Comparison of ENCODE assay signal across 36 cellular contexts in the genomic region with DNA sequence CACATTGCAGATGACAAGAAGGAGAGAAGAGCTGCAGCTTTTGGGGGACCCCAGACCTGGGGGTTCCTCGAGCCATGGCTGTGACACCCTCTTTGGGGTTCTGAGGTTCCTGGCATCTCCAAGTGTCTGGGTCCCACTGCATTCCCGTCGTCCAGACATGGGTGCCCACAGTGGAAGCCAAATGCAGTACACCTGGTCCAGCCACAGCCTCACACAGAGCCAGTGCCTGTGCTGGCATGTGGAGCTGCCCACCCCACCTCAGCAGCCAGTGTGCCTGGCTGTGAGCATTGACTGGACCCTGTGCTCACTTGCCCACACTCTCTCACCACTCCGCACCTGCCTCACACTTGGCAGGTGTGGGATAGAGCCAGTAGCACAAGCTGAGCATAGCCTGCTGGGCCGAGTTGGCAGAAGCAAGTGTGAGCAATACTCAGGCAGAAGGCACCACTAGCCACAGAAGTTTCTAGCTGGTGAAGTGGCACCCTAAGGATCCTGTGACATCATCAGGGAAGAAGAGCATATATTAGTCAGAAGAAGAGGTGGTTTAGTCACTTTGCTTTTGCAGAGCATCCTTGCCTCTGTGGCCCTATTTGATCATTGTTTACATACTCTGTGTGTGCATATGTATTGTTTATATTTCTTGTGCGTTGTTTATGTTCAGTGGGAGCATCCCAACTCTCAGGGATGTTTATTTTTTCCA.
DNase-seq lines count a peak whose midpoint lies in the region; ATAC-seq and TF ChIP-seq lines count a peak whose summit lies in the region.
"Had no signal": no experiment of that assay in that cellular context is flagged by ENCODE, and none has a peak within 500 bp of the region (broad histone marks: within the 10 kb centered on the region; RNA-seq: fewer than 3 reads in every experiment).

No MANE protein-coding gene starts in this region.

- no peak overlapping the region for H3K27ac Mint-ChIP-seq in MCF 10A (ENCODE audit: low read depth, unreplicated experiment)
- H3K27ac Mint-ChIP-seq: activated CD4-positive, alpha-beta T cell treated with anti-CD3 and anti-CD28 coated beads, Interleukin-2, amount 10 ng/mL, durations not matched to agents 24 days and 14 days; activated naive CD8-positive, alpha-beta T cell treated with anti-CD3 and anti-CD28 coated beads, Interleukin-2, amount 10 ng/mL, durations not matched to agents 7 days and 5 days; CD8-positive, alpha-beta T cell; effector memory CD8-positive, alpha-beta T cell; natural killer cell; T-helper 17 cell had no signal

- H3K9me3 ChIP-seq in breast epithelium = no peaks in the 10 kb centered on the region
- H3K9me3 ChIP-seq in MG63 = no peaks in the 10 kb centered on the region
- H3K9me3 ChIP-seq: ascending aorta, BE2C, esophagus muscularis mucosa, heart right ventricle, prostate gland, tibial artery had no signal

- H3K27ac ChIP-seq in breast epithelium = no peak overlapping the region
- H3K27ac ChIP-seq: ascending aorta, esophagus muscularis mucosa, heart right ventricle, HL-60, prostate gland, tibial artery had no signal

- H3K36me3 ChIP-seq in breast epithelium (no peaks in the 10 kb centered on the region), MG63 (no peaks in the 10 kb centered on the region)
- H3K36me3 ChIP-seq: ascending aorta, BE2C, esophagus muscularis mucosa, heart right ventricle, prostate gland, tibial artery had no signal

- H3K4me1 ChIP-seq in breast epithelium = no peaks in the 10 kb centered on the region
- H3K4me1 ChIP-seq: ascending aorta, BE2C, esophagus muscularis mucosa, heart right ventricle, prostate gland, tibial artery had no signal

- BruUV-seq in MCF 10A (replicated peaks; lab: Mats Ljungman, UMichigan) = no TSS peak

- no peak for TF ChIP-seq CTCF in MCF 10A (IDR thresholded peaks at IDR 0.05; ENCODE audit: unreplicated experiment)
- no peak for TF ChIP-seq CTCF in breast epithelium (IDR thresholded peaks at IDR 0.05)
- no peak for TF ChIP-seq CTCF in epithelial cell of esophagus (IDR thresholded peaks at IDR 0.05; ENCODE audit: insufficient read depth, low read depth, low read length, missing control alignments)

- in situ Hi-C loops in KBM-7 (cut with MboI; ENCODE audit: low pct_unique_long_range_greater_than_20kb, low sequenced_read_pairs) = no loop called here

- peaks cover 0 to 11% of the 10 kb centered on the region in 2 donors for H3K27me3 ChIP-seq in breast epithelium
- H3K27me3 ChIP-seq in MG63 = no peaks in the 10 kb centered on the region
- H3K27me3 ChIP-seq: ascending aorta, BE2C, esophagus muscularis mucosa, heart right ventricle, tibial artery had no signal

- no peak for TF ChIP-seq POLR2A in breast epithelium (IDR thresholded peaks at IDR 0.05)

- no peaks in the 10 kb centered on the region for H3K9me3 Mint-ChIP-seq in MCF 10A (ENCODE audit: unreplicated experiment)
- H3K9me3 Mint-ChIP-seq: activated CD4-positive, alpha-beta T cell treated with anti-CD3 and anti-CD28 coated beads, Interleukin-2, amount 10 ng/mL, durations not matched to agents 24 days and 14 days; activated naive CD8-positive, alpha-beta T cell treated with anti-CD3 and anti-CD28 coated beads, Interleukin-2, amount 10 ng/mL, durations not matched to agents 7 days and 5 days; CD8-positive, alpha-beta T cell had no signal

- no peak for ATAC-seq in GM21423 (IDR thresholded peaks at IDR 0.05; ENCODE audit: unreplicated experiment)
- no peak for ATAC-seq in HG02642 (IDR thresholded peaks at IDR 0.05; ENCODE audit: poor library complexity, unreplicated experiment)
- ATAC-seq: CD8-positive, alpha-beta T cell; effector memory CD8-positive, alpha-beta T cell; heart right ventricle; natural killer cell; sciatic nerve; T-helper 17 cell had no signal

- H3K4me3 Mint-ChIP-seq in MCF 10A (ENCODE audit: unreplicated experiment) = no peak overlapping the region
- H3K4me3 Mint-ChIP-seq: activated CD4-positive, alpha-beta T cell treated with anti-CD3 and anti-CD28 coated beads, Interleukin-2, amount 10 ng/mL, durations not matched to agents 24 days and 14 days; activated naive CD8-positive, alpha-beta T cell treated with anti-CD3 and anti-CD28 coated beads, Interleukin-2, amount 10 ng/mL, durations not matched to agents 7 days and 5 days; CD8-positive, alpha-beta T cell; effector memory CD8-positive, alpha-beta T cell; natural killer cell; T-helper 17 cell had no signal

- peaks cover 13% of the 10 kb centered on the region for H3K4me1 Mint-ChIP-seq in MCF 10A (ENCODE audit: insufficient read depth, unreplicated experiment)
- H3K4me1 Mint-ChIP-seq: activated CD4-positive, alpha-beta T cell treated with anti-CD3 and anti-CD28 coated beads, Interleukin-2, amount 10 ng/mL, durations not matched to agents 24 days and 14 days; activated naive CD8-positive, alpha-beta T cell treated with anti-CD3 and anti-CD28 coated beads, Interleukin-2, amount 10 ng/mL, durations not matched to agents 7 days and 5 days; natural killer cell; T-helper 17 cell had no signal

- CTCF ChIA-PET in MCF 10A (lab: Yijun Ruan, JAX) = no interaction called here

- POLR2A ChIA-PET in MCF 10A (lab: Yijun Ruan, JAX) = no interaction called here

- intact Hi-C loops in MCF 10A (cut with micrococcal nuclease) (no loop called here), breast epithelium (cut with DNase I; ENCODE audit: low total_unique reads) (loop anchor here (1.0 kb wide), 1 partner anchor 29 kb away; no protein-coding TSS in a partner anchor)

- no peaks in the 10 kb centered on the region for H3K36me3 Mint-ChIP-seq in MCF 10A (ENCODE audit: insufficient read depth, unreplicated experiment)
- H3K36me3 Mint-ChIP-seq: activated naive CD8-positive, alpha-beta T cell treated with anti-CD3 and anti-CD28 coated beads, Interleukin-2, amount 10 ng/mL, durations not matched to agents 7 days and 5 days; CD8-positive, alpha-beta T cell; natural killer cell had no signal

- H3K4me3 ChIP-seq in breast epithelium (no peak overlapping the region), MG63 (no peak overlapping the region), epithelial cell of esophagus (ENCODE audit: low read length) (no peak overlapping the region)
- H3K4me3 ChIP-seq: ascending aorta, esophagus muscularis mucosa, heart right ventricle, prostate gland, tibial artery had no signal

- peak; percentile 26 for DNase-seq in MCF 10A (ENCODE audit: unreplicated experiment)
- no peak for DNase-seq in breast epithelium (ENCODE audit: low spot score in 2 of 2)
- peak; percentile 49 for DNase-seq in MG63
- peak; percentile 37 for DNase-seq in epithelial cell of esophagus (ENCODE audit: low read depth)
- no peak for DNase-seq in cerebellar cortex (ENCODE audit: low spot score)
- no peak for DNase-seq in KBM-7
- DNase-seq: ACHN; activated CD4-positive, alpha-beta T cell treated with anti-CD3 and anti-CD28 coated beads, Interleukin-2, amount 10 ng/mL, durations not matched to agents 24 days and 14 days; activated gamma-delta T cell; activated naive CD8-positive, alpha-beta T cell treated with anti-CD3 and anti-CD28 coated beads, Interleukin-2, amount 10 ng/mL, durations not matched to agents 7 days and 5 days; BE2C; CD8-positive, alpha-beta T cell; cortex of kidney; effector memory CD8-positive, alpha-beta T cell; foreskin melanocyte; heart right ventricle; Kasumi-1; natural killer cell; NCI-H1048; NCI-H1694; NCI-H2171; NCI-H524; nucleus accumbens; OCI-M1; Right ventricle myocardium superior; stimulated activated CD4-positive, alpha-beta T cell treated with anti-CD3 and anti-CD28 coated beads, Interleukin-12 subunit alpha, Interleukin-12 subunit beta, amount 100 ng/mL, for 4 hours; stimulated activated CD4-positive, alpha-beta T cell treated with anti-CD3 and anti-CD28 coated beads, Interleukin-4, amount 100 ng/mL, for 1 hour; T-helper 17 cell; tibial artery had no signal

- peaks cover 14% of the 10 kb centered on the region for H3K27me3 Mint-ChIP-seq in MCF 10A (ENCODE audit: insufficient read depth, unreplicated experiment)
- H3K27me3 Mint-ChIP-seq: activated CD4-positive, alpha-beta T cell treated with anti-CD3 and anti-CD28 coated beads, Interleukin-2, amount 10 ng/mL, durations not matched to agents 24 days and 14 days; activated naive CD8-positive, alpha-beta T cell treated with anti-CD3 and anti-CD28 coated beads, Interleukin-2, amount 10 ng/mL, durations not matched to agents 7 days and 5 days; effector memory CD8-positive, alpha-beta T cell; T-helper 17 cell had no signal

Comparison
In these comparisons a context has a peak if more than half of its experiments do, and no peak if none do; other contexts are left out.
1. DNase-seq: peak in MCF 10A (single experiment), MG63 (single experiment) and epithelial cell of esophagus (single experiment); none in breast epithelium (0 of 2), cerebellar cortex (single experiment) and KBM-7 (single experiment).